Comparison of ENCODE assay signal across 1 cellular context in genomic region chr3:98732239-98733054, GRCh38.
TF ChIP-seq lines count a peak whose summit lies in the region.

No MANE protein-coding gene starts in this region.

TF ChIP-seq in HepG2, 621 proteins besides CTCF, POLR2A, EP300 and RAD21 (continued from another document and continues in another):
- TF ChIP-seq, protein P1, sequence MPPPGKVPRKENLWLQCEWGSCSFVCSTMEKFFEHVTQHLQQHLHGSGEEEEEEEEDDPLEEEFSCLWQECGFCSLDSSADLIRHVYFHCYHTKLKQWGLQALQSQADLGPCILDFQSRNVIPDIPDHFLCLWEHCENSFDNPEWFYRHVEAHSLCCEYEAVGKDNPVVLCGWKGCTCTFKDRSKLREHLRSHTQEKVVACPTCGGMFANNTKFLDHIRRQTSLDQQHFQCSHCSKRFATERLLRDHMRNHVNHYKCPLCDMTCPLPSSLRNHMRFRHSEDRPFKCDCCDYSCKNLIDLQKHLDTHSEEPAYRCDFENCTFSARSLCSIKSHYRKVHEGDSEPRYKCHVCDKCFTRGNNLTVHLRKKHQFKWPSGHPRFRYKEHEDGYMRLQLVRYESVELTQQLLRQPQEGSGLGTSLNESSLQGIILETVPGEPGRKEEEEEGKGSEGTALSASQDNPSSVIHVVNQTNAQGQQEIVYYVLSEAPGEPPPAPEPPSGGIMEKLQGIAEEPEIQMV (CRISPR knock-in tag; IDR thresholded peaks at IDR 0.05; ENCODE audit: low read depth) = no peak; the same call in 1 of the 2 replicates
- TF ChIP-seq ZBTB43 (CRISPR knock-in tag; conservative IDR thresholded peaks at IDR 0.05) (no peak), SMARCE1 (IDR thresholded peaks at IDR 0.05; ENCODE audit: borderline replicate concordance) (no peak), ZFP91 (CRISPR knock-in tag; IDR thresholded peaks at IDR 0.05; ENCODE audit: borderline replicate concordance) (peak; percentile 83), REPIN1 (CRISPR knock-in tag; IDR thresholded peaks at IDR 0.05; ENCODE audit: borderline replicate concordance, low read depth) (peak; percentile 60; the same call in 1 of the 2 replicates), ZNF20 (CRISPR knock-in tag; IDR thresholded peaks at IDR 0.05) (no peak; the same call in 1 of the 2 replicates), RARG (CRISPR knock-in tag; IDR thresholded peaks at IDR 0.05; ENCODE audit: low read depth) (no peak), ZNF317 (CRISPR knock-in tag; IDR thresholded peaks at IDR 0.05) (no peak), ELF3 (CRISPR knock-in tag; IDR thresholded peaks at IDR 0.05) (no peak), SUZ12 (IDR thresholded peaks at IDR 0.05; ENCODE audit: low read depth, low read length) (no peak), GPBP1L1 (CRISPR knock-in tag; IDR thresholded peaks at IDR 0.05) (no peak), HES4 (CRISPR knock-in tag; IDR thresholded peaks at IDR 0.05; ENCODE audit: borderline replicate concordance) (no peak; the same call in none of the 2 replicates), CBX2 (IDR thresholded peaks at IDR 0.05; ENCODE audit: low read depth, low read length) (no peak), CBX2 (CRISPR knock-in tag; IDR thresholded peaks at IDR 0.05; ENCODE audit: low read depth) (no peak), KAT7 (CRISPR knock-in tag; IDR thresholded peaks at IDR 0.05; ENCODE audit: borderline replicate concordance) (no peak; the same call in 1 of the 2 replicates), ZNF576 (CRISPR knock-in tag; IDR thresholded peaks at IDR 0.05) (no peak), RAD51 (IDR thresholded peaks at IDR 0.05; ENCODE audit: borderline replicate concordance) (no peak), TEAD3 (CRISPR knock-in tag; optimal IDR thresholded peaks at IDR 0.05; ENCODE audit: borderline replicate concordance) (no peak), ZNF451 (CRISPR knock-in tag; IDR thresholded peaks at IDR 0.05) (no peak), ZNF768 (CRISPR knock-in tag; IDR thresholded peaks at IDR 0.05) (peak; percentile 7; the same call in 1 of the 2 replicates), ZNF564 (CRISPR knock-in tag; IDR thresholded peaks at IDR 0.05) (0 out of 2 replicates have a peak, but pooled peaks have one; percentile 21), USF2 (IDR thresholded peaks at IDR 0.05; ENCODE audit: low read depth, low read length) (no peak), USF2 (CRISPR knock-in tag; IDR thresholded peaks at IDR 0.05; ENCODE audit: borderline replicate concordance) (0 out of 2 replicates have a peak, but pooled peaks have one; percentile 53), HNRNPL (IDR thresholded peaks at IDR 0.05; ENCODE audit: low read depth, low read length) (no peak), MAZ (IDR thresholded peaks at IDR 0.05; ENCODE audit: borderline replicate concordance, low read depth, low read length) (no peak), MAZ (CRISPR knock-in tag; IDR thresholded peaks at IDR 0.05; ENCODE audit: low read depth) (peak; percentile 14; the same call in 1 of the 2 replicates), ZNF615 (CRISPR knock-in tag; IDR thresholded peaks at IDR 0.05; ENCODE audit: borderline replicate concordance) (0 out of 2 replicates have a peak, but pooled peaks have one; percentile 33), KMT2A (CRISPR knock-in tag; IDR thresholded peaks at IDR 0.05) (peak; percentile 71)
- TF ChIP-seq, protein P2, sequence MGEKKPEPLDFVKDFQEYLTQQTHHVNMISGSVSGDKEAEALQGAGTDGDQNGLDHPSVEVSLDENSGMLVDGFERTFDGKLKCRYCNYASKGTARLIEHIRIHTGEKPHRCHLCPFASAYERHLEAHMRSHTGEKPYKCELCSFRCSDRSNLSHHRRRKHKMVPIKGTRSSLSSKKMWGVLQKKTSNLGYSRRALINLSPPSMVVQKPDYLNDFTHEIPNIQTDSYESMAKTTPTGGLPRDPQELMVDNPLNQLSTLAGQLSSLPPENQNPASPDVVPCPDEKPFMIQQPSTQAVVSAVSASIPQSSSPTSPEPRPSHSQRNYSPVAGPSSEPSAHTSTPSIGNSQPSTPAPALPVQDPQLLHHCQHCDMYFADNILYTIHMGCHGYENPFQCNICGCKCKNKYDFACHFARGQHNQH (CRISPR knock-in tag; IDR thresholded peaks at IDR 0.05) = no peak; the same call in 1 of the 2 replicates
- TF ChIP-seq, protein P3, sequence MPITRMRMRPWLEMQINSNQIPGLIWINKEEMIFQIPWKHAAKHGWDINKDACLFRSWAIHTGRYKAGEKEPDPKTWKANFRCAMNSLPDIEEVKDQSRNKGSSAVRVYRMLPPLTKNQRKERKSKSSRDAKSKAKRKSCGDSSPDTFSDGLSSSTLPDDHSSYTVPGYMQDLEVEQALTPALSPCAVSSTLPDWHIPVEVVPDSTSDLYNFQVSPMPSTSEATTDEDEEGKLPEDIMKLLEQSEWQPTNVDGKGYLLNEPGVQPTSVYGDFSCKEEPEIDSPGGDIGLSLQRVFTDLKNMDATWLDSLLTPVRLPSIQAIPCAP (CRISPR knock-in tag; IDR thresholded peaks at IDR 0.05; ENCODE audit: low read depth) = no peak
- TF ChIP-seq, protein P4, sequence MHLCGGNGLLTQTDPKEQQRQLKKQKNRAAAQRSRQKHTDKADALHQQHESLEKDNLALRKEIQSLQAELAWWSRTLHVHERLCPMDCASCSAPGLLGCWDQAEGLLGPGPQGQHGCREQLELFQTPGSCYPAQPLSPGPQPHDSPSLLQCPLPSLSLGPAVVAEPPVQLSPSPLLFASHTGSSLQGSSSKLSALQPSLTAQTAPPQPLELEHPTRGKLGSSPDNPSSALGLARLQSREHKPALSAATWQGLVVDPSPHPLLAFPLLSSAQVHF (CRISPR knock-in tag; IDR thresholded peaks at IDR 0.05) = no peak
- TF ChIP-seq, protein P5, sequence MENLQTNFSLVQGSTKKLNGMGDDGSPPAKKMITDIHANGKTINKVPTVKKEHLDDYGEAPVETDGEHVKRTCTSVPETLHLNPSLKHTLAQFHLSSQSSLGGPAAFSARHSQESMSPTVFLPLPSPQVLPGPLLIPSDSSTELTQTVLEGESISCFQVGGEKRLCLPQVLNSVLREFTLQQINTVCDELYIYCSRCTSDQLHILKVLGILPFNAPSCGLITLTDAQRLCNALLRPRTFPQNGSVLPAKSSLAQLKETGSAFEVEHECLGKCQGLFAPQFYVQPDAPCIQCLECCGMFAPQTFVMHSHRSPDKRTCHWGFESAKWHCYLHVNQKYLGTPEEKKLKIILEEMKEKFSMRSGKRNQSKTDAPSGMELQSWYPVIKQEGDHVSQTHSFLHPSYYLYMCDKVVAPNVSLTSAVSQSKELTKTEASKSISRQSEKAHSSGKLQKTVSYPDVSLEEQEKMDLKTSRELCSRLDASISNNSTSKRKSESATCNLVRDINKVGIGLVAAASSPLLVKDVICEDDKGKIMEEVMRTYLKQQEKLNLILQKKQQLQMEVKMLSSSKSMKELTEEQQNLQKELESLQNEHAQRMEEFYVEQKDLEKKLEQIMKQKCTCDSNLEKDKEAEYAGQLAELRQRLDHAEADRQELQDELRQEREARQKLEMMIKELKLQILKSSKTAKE (CRISPR knock-in tag; IDR thresholded peaks at IDR 0.05; ENCODE audit: borderline replicate concordance) = 0 out of 2 replicates have a peak, but pooled peaks have one; percentile 11
- TF ChIP-seq, protein P6, sequence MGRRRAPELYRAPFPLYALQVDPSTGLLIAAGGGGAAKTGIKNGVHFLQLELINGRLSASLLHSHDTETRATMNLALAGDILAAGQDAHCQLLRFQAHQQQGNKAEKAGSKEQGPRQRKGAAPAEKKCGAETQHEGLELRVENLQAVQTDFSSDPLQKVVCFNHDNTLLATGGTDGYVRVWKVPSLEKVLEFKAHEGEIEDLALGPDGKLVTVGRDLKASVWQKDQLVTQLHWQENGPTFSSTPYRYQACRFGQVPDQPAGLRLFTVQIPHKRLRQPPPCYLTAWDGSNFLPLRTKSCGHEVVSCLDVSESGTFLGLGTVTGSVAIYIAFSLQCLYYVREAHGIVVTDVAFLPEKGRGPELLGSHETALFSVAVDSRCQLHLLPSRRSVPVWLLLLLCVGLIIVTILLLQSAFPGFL (CRISPR knock-in tag; IDR thresholded peaks at IDR 0.05) = no peak
- TF ChIP-seq, protein P7, sequence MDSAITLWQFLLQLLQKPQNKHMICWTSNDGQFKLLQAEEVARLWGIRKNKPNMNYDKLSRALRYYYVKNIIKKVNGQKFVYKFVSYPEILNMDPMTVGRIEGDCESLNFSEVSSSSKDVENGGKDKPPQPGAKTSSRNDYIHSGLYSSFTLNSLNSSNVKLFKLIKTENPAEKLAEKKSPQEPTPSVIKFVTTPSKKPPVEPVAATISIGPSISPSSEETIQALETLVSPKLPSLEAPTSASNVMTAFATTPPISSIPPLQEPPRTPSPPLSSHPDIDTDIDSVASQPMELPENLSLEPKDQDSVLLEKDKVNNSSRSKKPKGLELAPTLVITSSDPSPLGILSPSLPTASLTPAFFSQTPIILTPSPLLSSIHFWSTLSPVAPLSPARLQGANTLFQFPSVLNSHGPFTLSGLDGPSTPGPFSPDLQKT (CRISPR knock-in tag; IDR thresholded peaks at IDR 0.05; ENCODE audit: borderline replicate concordance) = no peak
- TF ChIP-seq, protein P8, sequence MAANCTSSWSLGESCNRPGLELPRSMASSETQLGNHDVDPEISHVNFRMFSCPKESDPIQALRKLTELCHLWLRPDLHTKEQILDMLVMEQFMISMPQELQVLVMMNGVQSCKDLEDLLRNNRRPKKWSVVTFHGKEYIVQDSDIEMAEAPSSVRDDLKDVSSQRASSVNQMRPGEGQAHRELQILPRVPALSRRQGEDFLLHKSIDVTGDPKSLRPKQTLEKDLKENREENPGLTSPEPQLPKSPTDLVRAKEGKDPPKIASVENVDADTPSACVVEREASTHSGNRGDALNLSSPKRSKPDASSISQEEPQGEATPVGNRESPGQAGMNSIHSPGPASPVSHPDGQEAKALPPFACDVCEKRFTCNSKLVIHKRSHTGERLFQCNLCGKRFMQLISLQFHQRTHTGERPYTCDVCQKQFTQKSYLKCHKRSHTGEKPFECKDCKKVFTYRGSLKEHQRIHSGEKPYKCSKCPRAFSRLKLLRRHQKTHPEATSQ (CRISPR knock-in tag; IDR thresholded peaks at IDR 0.05; ENCODE audit: borderline replicate concordance) = no peak
- TF ChIP-seq, protein P9, sequence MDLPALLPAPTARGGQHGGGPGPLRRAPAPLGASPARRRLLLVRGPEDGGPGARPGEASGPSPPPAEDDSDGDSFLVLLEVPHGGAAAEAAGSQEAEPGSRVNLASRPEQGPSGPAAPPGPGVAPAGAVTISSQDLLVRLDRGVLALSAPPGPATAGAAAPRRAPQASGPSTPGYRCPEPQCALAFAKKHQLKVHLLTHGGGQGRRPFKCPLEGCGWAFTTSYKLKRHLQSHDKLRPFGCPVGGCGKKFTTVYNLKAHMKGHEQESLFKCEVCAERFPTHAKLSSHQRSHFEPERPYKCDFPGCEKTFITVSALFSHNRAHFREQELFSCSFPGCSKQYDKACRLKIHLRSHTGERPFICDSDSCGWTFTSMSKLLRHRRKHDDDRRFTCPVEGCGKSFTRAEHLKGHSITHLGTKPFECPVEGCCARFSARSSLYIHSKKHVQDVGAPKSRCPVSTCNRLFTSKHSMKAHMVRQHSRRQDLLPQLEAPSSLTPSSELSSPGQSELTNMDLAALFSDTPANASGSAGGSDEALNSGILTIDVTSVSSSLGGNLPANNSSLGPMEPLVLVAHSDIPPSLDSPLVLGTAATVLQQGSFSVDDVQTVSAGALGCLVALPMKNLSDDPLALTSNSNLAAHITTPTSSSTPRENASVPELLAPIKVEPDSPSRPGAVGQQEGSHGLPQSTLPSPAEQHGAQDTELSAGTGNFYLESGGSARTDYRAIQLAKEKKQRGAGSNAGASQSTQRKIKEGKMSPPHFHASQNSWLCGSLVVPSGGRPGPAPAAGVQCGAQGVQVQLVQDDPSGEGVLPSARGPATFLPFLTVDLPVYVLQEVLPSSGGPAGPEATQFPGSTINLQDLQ (CRISPR knock-in tag; IDR thresholded peaks at IDR 0.05) = no peak
